17 cellular contexts compared by ENCODE assay signal in genomic region chr15:59116141-59116540, GRCh38. TPM values are rescaled to one million over a fixed set of nuclear protein-coding genes. Genes with fewer than 3 reads are reported as not detected.
A peak's percentile ranks its signal among the peaks of the same experiment; 100 is the strongest.
DNase-seq lines count a peak whose midpoint lies in the region; TF ChIP-seq lines count a peak whose summit lies in the region.
"Had no signal": no experiment of that assay in that cellular context is flagged by ENCODE, and none has a peak within 500 bp of the region (broad histone marks: within the 10 kb centered on the region; RNA-seq: fewer than 3 reads in every experiment).

No MANE protein-coding gene starts in this region.

- H3K4me1 ChIP-seq in GM23248 (ENCODE audit: insufficient read depth) (0 out of 2 replicates have a peak, but pooled peaks cover 7% of the 10 kb centered on the region), smooth muscle cell (ENCODE audit: low read depth) (no peaks in the 10 kb centered on the region)

- peaks cover 5% of the 10 kb centered on the region for H3K36me3 Mint-ChIP-seq in endothelial cell (ENCODE audit: low read depth, unreplicated experiment)

- H3K9me3 ChIP-seq in GM23248 (ENCODE audit: low read depth) = no peaks in the 10 kb centered on the region
- H3K9me3 ChIP-seq in smooth muscle cell (replicated peaks; ENCODE audit: low read depth) = no peaks in the 10 kb centered on the region

- in situ Hi-C loops in GM23248 (cut with MboI) (no loop called here), astrocyte of the spinal cord (cut with HindIII; ENCODE audit: low sequenced_read_pairs) (no loop called here)

- H3K79me2 ChIP-seq in GM23248 (ENCODE audit: insufficient read depth) (peaks cover 15% of the 10 kb centered on the region; the same call in 1 of the 2 replicates), smooth muscle cell (ENCODE audit: low read depth) (no peaks in the 10 kb centered on the region)

- no peaks in the 10 kb centered on the region for H3K9me2 ChIP-seq in GM23248 (ENCODE audit: insufficient read depth)

- peak; percentile 15 for DNase-seq in AG08396 (ENCODE audit: low spot score)
- DNase-seq in GM23248 = peak; percentile 81
- DNase-seq in astrocyte of the spinal cord (ENCODE audit: low read depth, low spot score) = peak; percentile 49
- peak; percentile 32 for DNase-seq in myocyte (ENCODE audit: low read depth)
- no peak for DNase-seq in smooth muscle cell (lab: John Stamatoyannopoulos, UW; ENCODE audit: unreplicated experiment)
- no peak for DNase-seq in activated CD4-positive, alpha-beta T cell treated with anti-CD3 and anti-CD28 coated beads, Interleukin-2, amount 50 U/mL, for 4 hours
- DNase-seq in endothelial cell (ENCODE audit: low spot score) = no peak
- no peak for DNase-seq in NCI-H1694 (lab: John Stamatoyannopoulos, UW)
- DNase-seq: DMS79 treated with DMSO at 0.1 percent for 48 hours; GOT3; NCI-H1105 treated with DMSO at 0.1 percent for 48 hours; NCI-H1694 treated with DMSO at 0.1 percent for 48 hours; NCI-H510A; NCI-H748 treated with DMSO at 0.1 percent for 48 hours; NK-92 treated with Interleukin-12 subunit alpha and Interleukin-12 subunit beta, amount 100 ng/mL, for 24 hours had no signal

- no peaks in the 10 kb centered on the region for H3K9me3 Mint-ChIP-seq in endothelial cell (ENCODE audit: unreplicated experiment)

- WGBS in GM23248 (ENCODE audit: low coverage in 1 of 2, low lambda C conversion rate in 2 of 2, missing lambda C conversion rate in 2 of 2), 2 experiments = 86 to 100% methylated on average over 1 of the region's 1 CpG
- WGBS in smooth muscle cell (ENCODE audit: low lambda C conversion rate) = 100% methylated on average over 1 of the region's 1 CpG

- H3F3A ChIP-seq in GM23248 (ENCODE audit: insufficient read depth) = peaks cover 10% of the 10 kb centered on the region
- H3F3A ChIP-seq in smooth muscle cell (ENCODE audit: low read depth) = no peaks in the 10 kb centered on the region

- no peaks in the 10 kb centered on the region for H3K27me3 ChIP-seq in GM23248 (replicated peaks; ENCODE audit: insufficient read depth)
- H3K27me3 ChIP-seq in smooth muscle cell (ENCODE audit: low read depth) = no peaks in the 10 kb centered on the region

- H2AFZ ChIP-seq in GM23248 = no peak overlapping the region
- H2AFZ ChIP-seq in smooth muscle cell (ENCODE audit: low read depth) = no peak overlapping the region

- H3K4me3 Mint-ChIP-seq in endothelial cell (ENCODE audit: unreplicated experiment) = no peak overlapping the region
- H3K4me3 Mint-ChIP-seq: B cell had no signal

- no peak overlapping the region for H3K27ac Mint-ChIP-seq in endothelial cell (ENCODE audit: unreplicated experiment)
- H3K27ac Mint-ChIP-seq: B cell had no signal

- H3K4me2 ChIP-seq in GM23248 (ENCODE audit: unreplicated experiment) (no peak overlapping the region), smooth muscle cell (no peak overlapping the region)

- H3K27me3 Mint-ChIP-seq in endothelial cell (ENCODE audit: unreplicated experiment) = peaks cover 2% of the 10 kb centered on the region
- H3K27me3 Mint-ChIP-seq: B cell had no signal

- H3K4me3 ChIP-seq in GM23248 (no peak overlapping the region), astrocyte of the spinal cord (ENCODE audit: low read depth, low read length) (no peak overlapping the region), smooth muscle cell (no peak overlapping the region)
- H3K4me3 ChIP-seq: K562 had no signal

- H3K36me3 ChIP-seq in GM23248 (ENCODE audit: low read depth) = 0 out of 2 replicates have a peak, but pooled peaks cover 12% of the 10 kb centered on the region
- H3K36me3 ChIP-seq in smooth muscle cell (ENCODE audit: low read depth) = no peaks in the 10 kb centered on the region

- H3K4me1 Mint-ChIP-seq in endothelial cell (ENCODE audit: unreplicated experiment) = no peaks in the 10 kb centered on the region

- H3K27ac ChIP-seq in GM23248 = no peak overlapping the region
- no peak overlapping the region for H3K27ac ChIP-seq in smooth muscle cell (ENCODE audit: low read depth)

- TF ChIP-seq CTCF in astrocyte of the spinal cord (IDR thresholded peaks at IDR 0.05; ENCODE audit: low read depth, low read length) (no peak), smooth muscle cell (IDR thresholded peaks at IDR 0.05; ENCODE audit: borderline replicate concordance, insufficient read depth, poor library complexity, severe bottlenecking) (no peak), endothelial cell (IDR thresholded peaks at IDR 0.05; ENCODE audit: unreplicated experiment) (no peak)

- H3K9ac ChIP-seq in GM23248 (no peak overlapping the region), smooth muscle cell (ENCODE audit: low read depth) (no peak overlapping the region)

- H4K20me1 ChIP-seq in GM23248 (ENCODE audit: insufficient read depth) (no peaks in the 10 kb centered on the region), smooth muscle cell (ENCODE audit: low read depth) (no peaks in the 10 kb centered on the region)

RNA-seq across cellular contexts. Expression of gene CCNB2, which starts 11.2 kb away (rescaled TPM):
- total RNA-seq in GM23248 (2014; rRNA removed; shearing (Covaris generic)) = 23.2 and 23.3 TPM in 2 replicates
- 33.9 and 34.1 TPM in 2 replicates for polyA plus RNA-seq in GM23248 (2016; fragmentation: Nextera tagmentation; extraction: Ambion mirVana)
- 1.4 and 2.1 TPM in 2 replicates for total RNA-seq in myocyte
- 0.72 TPM for polyA plus RNA-seq in myocyte (2012)
- 13.7 and 15.6 TPM in 2 replicates for total RNA-seq in smooth muscle cell
- polyA plus RNA-seq in smooth muscle cell = 15.2 and 17.2 TPM in 2 replicates
- 16.5 TPM for total RNA-seq in endothelial cell (ENCODE audit: unreplicated experiment)

Comparison
In these comparisons a context has a peak if more than half of its experiments do, and no peak if none do; other contexts are left out.
1. DNase-seq: peak in AG08396 (single experiment), GM23248 (single experiment), astrocyte of the spinal cord (single experiment) and myocyte (single experiment); none in smooth muscle cell (single experiment), activated CD4-positive, alpha-beta T cell treated with anti-CD3 and anti-CD28 coated beads, Interleukin-2, amount 50 U/mL, for 4 hours (0 of 2), endothelial cell (single experiment) and NCI-H1694 (single experiment).